ENCODE assay signal across 2 cellular contexts in the genomic region with DNA sequence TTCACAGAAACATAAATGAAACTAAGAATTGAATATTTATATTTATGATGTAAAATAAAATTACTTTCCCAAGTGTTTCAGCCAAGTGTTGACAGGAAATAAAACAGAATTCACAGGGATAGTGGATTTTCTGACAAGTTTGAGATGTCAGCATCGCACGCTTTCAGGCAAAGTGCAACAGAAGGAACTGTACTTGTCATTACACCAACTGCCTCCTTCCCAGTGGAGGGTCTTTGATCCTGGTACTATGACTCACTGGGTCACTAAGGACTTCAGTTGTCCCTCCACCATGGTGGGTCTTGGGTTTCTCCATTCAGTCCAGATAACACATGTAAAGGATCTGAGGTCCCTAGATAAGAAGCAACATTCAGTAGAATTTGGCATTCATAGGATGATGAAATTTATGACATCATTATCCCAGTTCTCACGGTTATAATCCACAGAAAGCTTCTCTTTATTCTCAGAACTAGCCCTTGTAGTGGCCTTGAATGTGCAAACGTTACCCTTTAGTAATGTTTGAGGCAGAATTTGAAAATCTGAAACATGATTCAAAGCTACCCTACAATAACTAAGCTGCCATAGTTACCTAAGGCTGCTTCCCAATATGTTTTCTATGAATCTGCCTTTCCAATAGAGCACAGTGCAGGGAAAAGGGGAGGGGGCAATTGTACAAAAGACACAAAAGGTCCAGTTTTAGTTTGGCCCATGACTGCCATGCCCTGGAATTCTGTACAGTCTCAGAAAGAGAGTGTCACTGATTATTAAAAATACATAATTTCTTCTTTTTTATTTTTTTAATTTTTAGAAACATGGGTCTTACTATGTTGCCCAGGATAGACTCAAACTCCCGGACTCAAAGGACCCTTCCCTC.
TF ChIP-seq lines count a peak whose summit lies in the region.

No MANE protein-coding gene starts in this region.

TF ChIP-seq in K562, 482 proteins besides CTCF, POLR2A, EP300 and RAD21 (continues in another document):
- TF ChIP-seq, protein P1, sequence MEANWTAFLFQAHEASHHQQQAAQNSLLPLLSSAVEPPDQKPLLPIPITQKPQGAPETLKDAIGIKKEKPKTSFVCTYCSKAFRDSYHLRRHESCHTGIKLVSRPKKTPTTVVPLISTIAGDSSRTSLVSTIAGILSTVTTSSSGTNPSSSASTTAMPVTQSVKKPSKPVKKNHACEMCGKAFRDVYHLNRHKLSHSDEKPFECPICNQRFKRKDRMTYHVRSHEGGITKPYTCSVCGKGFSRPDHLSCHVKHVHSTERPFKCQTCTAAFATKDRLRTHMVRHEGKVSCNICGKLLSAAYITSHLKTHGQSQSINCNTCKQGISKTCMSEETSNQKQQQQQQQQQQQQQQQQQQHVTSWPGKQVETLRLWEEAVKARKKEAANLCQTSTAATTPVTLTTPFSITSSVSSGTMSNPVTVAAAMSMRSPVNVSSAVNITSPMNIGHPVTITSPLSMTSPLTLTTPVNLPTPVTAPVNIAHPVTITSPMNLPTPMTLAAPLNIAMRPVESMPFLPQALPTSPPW (CRISPR knock-in tag; IDR thresholded peaks at IDR 0.05), result peak; percentile 61
- TF ChIP-seq ZZZ3 (IDR thresholded peaks at IDR 0.05), result no peak
- TF ChIP-seq NCOA2 (IDR thresholded peaks at IDR 0.05; ENCODE audit: partially characterized antibody in 2 of 2), result peak in 1 of 2 experiments; percentile 69
- no peak for TF ChIP-seq ZNF347 (CRISPR knock-in tag; IDR thresholded peaks at IDR 0.05; ENCODE audit: low read depth)
- TF ChIP-seq CREB3 (tag; conservative IDR thresholded peaks at IDR 0.05; ENCODE audit: low read depth), result peak; percentile 64
- TF ChIP-seq CAMTA2 (CRISPR knock-in tag; conservative IDR thresholded peaks at IDR 0.05), result no peak
- TF ChIP-seq, protein P2, sequence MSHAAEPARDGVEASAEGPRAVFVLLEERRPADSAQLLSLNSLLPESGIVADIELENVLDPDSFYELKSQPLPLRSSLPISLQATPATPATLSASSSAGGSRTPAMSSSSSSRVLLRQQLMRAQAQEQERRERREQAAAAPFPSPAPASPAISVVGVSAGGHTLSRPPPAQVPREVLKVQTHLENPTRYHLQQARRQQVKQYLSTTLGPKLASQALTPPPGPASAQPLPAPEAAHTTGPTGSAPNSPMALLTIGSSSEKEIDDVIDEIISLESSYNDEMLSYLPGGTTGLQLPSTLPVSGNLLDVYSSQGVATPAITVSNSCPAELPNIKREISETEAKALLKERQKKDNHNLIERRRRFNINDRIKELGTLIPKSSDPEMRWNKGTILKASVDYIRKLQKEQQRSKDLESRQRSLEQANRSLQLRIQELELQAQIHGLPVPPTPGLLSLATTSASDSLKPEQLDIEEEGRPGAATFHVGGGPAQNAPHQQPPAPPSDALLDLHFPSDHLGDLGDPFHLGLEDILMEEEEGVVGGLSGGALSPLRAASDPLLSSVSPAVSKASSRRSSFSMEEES (CRISPR knock-in tag; IDR thresholded peaks at IDR 0.05), result no peak
- TF ChIP-seq BMI1 (IDR thresholded peaks at IDR 0.05; ENCODE audit: low read length), result no peak
- TF ChIP-seq, protein P3, sequence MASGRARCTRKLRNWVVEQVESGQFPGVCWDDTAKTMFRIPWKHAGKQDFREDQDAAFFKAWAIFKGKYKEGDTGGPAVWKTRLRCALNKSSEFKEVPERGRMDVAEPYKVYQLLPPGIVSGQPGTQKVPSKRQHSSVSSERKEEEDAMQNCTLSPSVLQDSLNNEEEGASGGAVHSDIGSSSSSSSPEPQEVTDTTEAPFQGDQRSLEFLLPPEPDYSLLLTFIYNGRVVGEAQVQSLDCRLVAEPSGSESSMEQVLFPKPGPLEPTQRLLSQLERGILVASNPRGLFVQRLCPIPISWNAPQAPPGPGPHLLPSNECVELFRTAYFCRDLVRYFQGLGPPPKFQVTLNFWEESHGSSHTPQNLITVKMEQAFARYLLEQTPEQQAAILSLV (tag; IDR thresholded peaks at IDR 0.05), result peak; percentile 53; the same call in 1 of the 2 replicates
- no peak for TF ChIP-seq SNIP1 (IDR thresholded peaks at IDR 0.05; ENCODE audit: low read depth)
- TF ChIP-seq ZNF511 (CRISPR knock-in tag; IDR thresholded peaks at IDR 0.05), result no peak
- peak; percentile 75 for TF ChIP-seq ZBED1 (IDR thresholded peaks at IDR 0.05)
- TF ChIP-seq SMARCA4 (IDR thresholded peaks at IDR 0.05), result peak; percentile 99
- TF ChIP-seq, protein P4, sequence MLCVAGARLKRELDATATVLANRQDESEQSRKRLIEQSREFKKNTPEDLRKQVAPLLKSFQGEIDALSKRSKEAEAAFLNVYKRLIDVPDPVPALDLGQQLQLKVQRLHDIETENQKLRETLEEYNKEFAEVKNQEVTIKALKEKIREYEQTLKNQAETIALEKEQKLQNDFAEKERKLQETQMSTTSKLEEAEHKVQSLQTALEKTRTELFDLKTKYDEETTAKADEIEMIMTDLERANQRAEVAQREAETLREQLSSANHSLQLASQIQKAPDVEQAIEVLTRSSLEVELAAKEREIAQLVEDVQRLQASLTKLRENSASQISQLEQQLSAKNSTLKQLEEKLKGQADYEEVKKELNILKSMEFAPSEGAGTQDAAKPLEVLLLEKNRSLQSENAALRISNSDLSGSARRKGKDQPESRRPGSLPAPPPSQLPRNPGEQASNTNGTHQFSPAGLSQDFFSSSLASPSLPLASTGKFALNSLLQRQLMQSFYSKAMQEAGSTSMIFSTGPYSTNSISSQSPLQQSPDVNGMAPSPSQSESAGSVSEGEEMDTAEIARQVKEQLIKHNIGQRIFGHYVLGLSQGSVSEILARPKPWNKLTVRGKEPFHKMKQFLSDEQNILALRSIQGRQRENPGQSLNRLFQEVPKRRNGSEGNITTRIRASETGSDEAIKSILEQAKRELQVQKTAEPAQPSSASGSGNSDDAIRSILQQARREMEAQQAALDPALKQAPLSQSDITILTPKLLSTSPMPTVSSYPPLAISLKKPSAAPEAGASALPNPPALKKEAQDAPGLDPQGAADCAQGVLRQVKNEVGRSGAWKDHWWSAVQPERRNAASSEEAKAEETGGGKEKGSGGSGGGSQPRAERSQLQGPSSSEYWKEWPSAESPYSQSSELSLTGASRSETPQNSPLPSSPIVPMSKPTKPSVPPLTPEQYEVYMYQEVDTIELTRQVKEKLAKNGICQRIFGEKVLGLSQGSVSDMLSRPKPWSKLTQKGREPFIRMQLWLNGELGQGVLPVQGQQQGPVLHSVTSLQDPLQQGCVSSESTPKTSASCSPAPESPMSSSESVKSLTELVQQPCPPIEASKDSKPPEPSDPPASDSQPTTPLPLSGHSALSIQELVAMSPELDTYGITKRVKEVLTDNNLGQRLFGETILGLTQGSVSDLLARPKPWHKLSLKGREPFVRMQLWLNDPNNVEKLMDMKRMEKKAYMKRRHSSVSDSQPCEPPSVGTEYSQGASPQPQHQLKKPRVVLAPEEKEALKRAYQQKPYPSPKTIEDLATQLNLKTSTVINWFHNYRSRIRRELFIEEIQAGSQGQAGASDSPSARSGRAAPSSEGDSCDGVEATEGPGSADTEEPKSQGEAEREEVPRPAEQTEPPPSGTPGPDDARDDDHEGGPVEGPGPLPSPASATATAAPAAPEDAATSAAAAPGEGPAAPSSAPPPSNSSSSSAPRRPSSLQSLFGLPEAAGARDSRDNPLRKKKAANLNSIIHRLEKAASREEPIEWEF (CRISPR knock-in tag; IDR thresholded peaks at IDR 0.05), result no peak

TF ChIP-seq in HepG2, 621 proteins besides CTCF, POLR2A, EP300 and RAD21:
- 0 out of 2 replicates have a peak, but pooled peaks have one; percentile 2 for TF ChIP-seq CEBPB (IDR thresholded peaks at IDR 0.05; ENCODE audit: borderline replicate concordance, low read depth, low read length)
- no peak for TF ChIP-seq ELF3 (CRISPR knock-in tag; IDR thresholded peaks at IDR 0.05)
- TF ChIP-seq ZNF644 (CRISPR knock-in tag; IDR thresholded peaks at IDR 0.05; ENCODE audit: low read depth), result 0 out of 2 replicates have a peak, but pooled peaks have one; percentile 26
- TF ChIP-seq ZNF607 (CRISPR knock-in tag; IDR thresholded peaks at IDR 0.05; ENCODE audit: borderline replicate concordance), result no peak
- no peak for TF ChIP-seq ZNF343 (CRISPR knock-in tag; IDR thresholded peaks at IDR 0.05)
- TF ChIP-seq CC2D1A (CRISPR knock-in tag; IDR thresholded peaks at IDR 0.05), result 0 out of 2 replicates have a peak, but pooled peaks have one; percentile 36
- TF ChIP-seq GTF2F1 (IDR thresholded peaks at IDR 0.05; ENCODE audit: low read length), result no peak
- TF ChIP-seq, protein P5, sequence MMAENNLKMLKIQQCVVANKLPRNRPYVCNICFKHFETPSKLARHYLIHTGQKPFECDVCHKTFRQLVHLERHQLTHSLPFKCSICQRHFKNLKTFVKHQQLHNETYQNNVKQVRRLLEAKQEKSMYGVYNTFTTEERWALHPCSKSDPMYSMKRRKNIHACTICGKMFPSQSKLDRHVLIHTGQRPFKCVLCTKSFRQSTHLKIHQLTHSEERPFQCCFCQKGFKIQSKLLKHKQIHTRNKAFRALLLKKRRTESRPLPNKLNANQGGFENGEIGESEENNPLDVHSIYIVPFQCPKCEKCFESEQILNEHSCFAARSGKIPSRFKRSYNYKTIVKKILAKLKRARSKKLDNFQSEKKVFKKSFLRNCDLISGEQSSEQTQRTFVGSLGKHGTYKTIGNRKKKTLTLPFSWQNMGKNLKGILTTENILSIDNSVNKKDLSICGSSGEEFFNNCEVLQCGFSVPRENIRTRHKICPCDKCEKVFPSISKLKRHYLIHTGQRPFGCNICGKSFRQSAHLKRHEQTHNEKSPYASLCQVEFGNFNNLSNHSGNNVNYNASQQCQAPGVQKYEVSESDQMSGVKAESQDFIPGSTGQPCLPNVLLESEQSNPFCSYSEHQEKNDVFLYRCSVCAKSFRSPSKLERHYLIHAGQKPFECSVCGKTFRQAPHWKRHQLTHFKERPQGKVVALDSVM (CRISPR knock-in tag; IDR thresholded peaks at IDR 0.05), result no peak
- TF ChIP-seq, protein P6, sequence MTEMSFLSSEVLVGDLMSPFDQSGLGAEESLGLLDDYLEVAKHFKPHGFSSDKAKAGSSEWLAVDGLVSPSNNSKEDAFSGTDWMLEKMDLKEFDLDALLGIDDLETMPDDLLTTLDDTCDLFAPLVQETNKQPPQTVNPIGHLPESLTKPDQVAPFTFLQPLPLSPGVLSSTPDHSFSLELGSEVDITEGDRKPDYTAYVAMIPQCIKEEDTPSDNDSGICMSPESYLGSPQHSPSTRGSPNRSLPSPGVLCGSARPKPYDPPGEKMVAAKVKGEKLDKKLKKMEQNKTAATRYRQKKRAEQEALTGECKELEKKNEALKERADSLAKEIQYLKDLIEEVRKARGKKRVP (CRISPR knock-in tag; IDR thresholded peaks at IDR 0.05), result peak in 1 of 2 experiments; percentile 31; a peak in 1 of 4 replicates
- TF ChIP-seq FOSL2 (CRISPR knock-in tag; IDR thresholded peaks at IDR 0.05), result peak; percentile 65
- TF ChIP-seq ZNF253 (CRISPR knock-in tag; IDR thresholded peaks at IDR 0.05; ENCODE audit: borderline replicate concordance), result no peak
- peak; percentile 56; the same call in 1 of the 2 replicates for TF ChIP-seq CREB1 (IDR thresholded peaks at IDR 0.05)
- TF ChIP-seq CREB1 (CRISPR knock-in tag; IDR thresholded peaks at IDR 0.05), result no peak
- TF ChIP-seq ATF7 (IDR thresholded peaks at IDR 0.05), result peak; percentile 95
- TF ChIP-seq ATF7 (CRISPR knock-in tag; IDR thresholded peaks at IDR 0.05), result no peak
- no peak for TF ChIP-seq ZNF335 (CRISPR knock-in tag; IDR thresholded peaks at IDR 0.05)
- TF ChIP-seq HOXA7 (CRISPR knock-in tag; IDR thresholded peaks at IDR 0.05), result no peak
